Comparison of ENCODE assay signal across 22 cellular contexts in genomic region chr6:12246900-12247299, GRCh38. TPM values are rescaled to one million over a fixed set of nuclear protein-coding genes. Genes with fewer than 3 reads are reported as not detected.
A peak's percentile ranks its signal among the peaks of the same experiment; 100 is the strongest.
DNase-seq lines count a peak whose midpoint lies in the region; ATAC-seq and TF ChIP-seq lines count a peak whose summit lies in the region.
"Had no signal": no experiment of that assay in that cellular context is flagged by ENCODE, and none has a peak within 500 bp of the region (broad histone marks: within the 10 kb centered on the region; RNA-seq: fewer than 3 reads in every experiment).

No MANE protein-coding gene starts in this region.

- peaks cover 21% of the 10 kb centered on the region for H3K4me1 ChIP-seq in mammary epithelial cell (ENCODE audit: insufficient read depth, low read length)
- H3K4me1 ChIP-seq in breast epithelium: no peaks in the 10 kb centered on the region
- peaks cover 36% of the 10 kb centered on the region for H3K4me1 ChIP-seq in PC-3 (ENCODE audit: insufficient read depth, low read length)
- peaks cover 3% of the 10 kb centered on the region for H3K4me1 ChIP-seq in mesendoderm (ENCODE audit: control insufficient read depth, low read depth, low read length)

- no peak overlapping the region for H4K5ac ChIP-seq in mesendoderm (ENCODE audit: low read length)

- H3K4ac ChIP-seq in mesendoderm (ENCODE audit: low read depth, low read length): no peak overlapping the region

- no peak overlapping the region for H3K23ac ChIP-seq in mesendoderm (ENCODE audit: low read length)

- no peak overlapping the region for H3K56ac ChIP-seq in mesendoderm (ENCODE audit: low read length)

- H3K27me3 ChIP-seq in mammary epithelial cell (ENCODE audit: insufficient read depth, low read length) (no peaks in the 10 kb centered on the region), breast epithelium (no peaks in the 10 kb centered on the region), PC-3 (ENCODE audit: low read length) (no peaks in the 10 kb centered on the region), mesendoderm (ENCODE audit: insufficient read depth, low read length, poor library complexity) (no peaks in the 10 kb centered on the region)

- peak; percentile 54 for DNase-seq in mammary epithelial cell
- DNase-seq in breast epithelium (ENCODE audit: low spot score in 2 of 2): no peak
- DNase-seq in PC-3: peak; percentile 41
- no peak for DNase-seq in epithelial cell of prostate (ENCODE audit: low read depth, low spot score)
- no peak for DNase-seq in NCI-H526 treated with DMSO at 0.1 percent for 48 hours (lab: John Stamatoyannopoulos, UW)
- no peak for DNase-seq in GM13977 (ENCODE audit: low spot score)
- no peak for DNase-seq in mesendoderm
- DNase-seq: Caco-2; CD8-positive, alpha-beta T cell; H9; NCI-H1092 treated with DMSO at 0.1 percent for 48 hours; NCI-H1436; NCI-H187; NCI-H524; NCI-H82; NK-92 treated with Interleukin-12 subunit alpha and Interleukin-12 subunit beta, amount 100 ng/mL, for 24 hours; RPMI8226; SHP77 had no signal

- no peaks in the 10 kb centered on the region for H3K79me2 ChIP-seq in mammary epithelial cell (ENCODE audit: insufficient read depth, low read length)
- no peaks in the 10 kb centered on the region for H3K79me2 ChIP-seq in PC-3 (ENCODE audit: low read length)
- no peaks in the 10 kb centered on the region for H3K79me2 ChIP-seq in mesendoderm (ENCODE audit: control insufficient read depth, insufficient read depth, low read length)

- no peak overlapping the region for H2BK120ac ChIP-seq in mesendoderm (ENCODE audit: low read depth, low read length)

- H3K9ac ChIP-seq in mammary epithelial cell (ENCODE audit: insufficient read depth, low read length) (no peak overlapping the region), PC-3 (ENCODE audit: low read length) (no peak overlapping the region), mesendoderm (ENCODE audit: low read length) (no peak overlapping the region)

- no peaks in the 10 kb centered on the region for H3K36me3 ChIP-seq in mammary epithelial cell (ENCODE audit: insufficient read depth, low read length)
- no peaks in the 10 kb centered on the region for H3K36me3 ChIP-seq in breast epithelium
- H3K36me3 ChIP-seq in PC-3 (ENCODE audit: low read depth, low read length): no peaks in the 10 kb centered on the region
- no peaks in the 10 kb centered on the region for H3K36me3 ChIP-seq in mesendoderm (ENCODE audit: control insufficient read depth, insufficient read depth, low read length)

- POLR2A ChIA-PET in PC-3 (lab: Charles Lee; ENCODE audit: unreplicated experiment): no interaction called here

- TF ChIP-seq POLR2A in breast epithelium (IDR thresholded peaks at IDR 0.05): no peak

- H3K4me3 ChIP-seq in mammary epithelial cell (replicated peaks in 1 of 3; ENCODE audit: insufficient read depth in 1 of 3, low read depth in 2 of 3, low read length in 3 of 3) (no peak overlapping the region), breast epithelium (no peak overlapping the region), PC-3 (ENCODE audit: low read length) (no peak overlapping the region), mesendoderm (ENCODE audit: low read length) (no peak overlapping the region)

- H2AK5ac ChIP-seq in mesendoderm (ENCODE audit: low read length): no peak overlapping the region

- H3K9me2 ChIP-seq in PC-3 (replicated peaks; ENCODE audit: low read length): no peaks in the 10 kb centered on the region

- H3K4me2 ChIP-seq in mammary epithelial cell (ENCODE audit: insufficient read depth, low read depth, low read length): no peak overlapping the region
- no peak overlapping the region for H3K4me2 ChIP-seq in PC-3 (ENCODE audit: low read length)
- no peak overlapping the region for H3K4me2 ChIP-seq in mesendoderm (ENCODE audit: low read length)

- BruUV-seq in mammary epithelial cell (replicated peaks; lab: Mats Ljungman, UMichigan) (no TSS peak), PC-3 (replicated peaks; lab: Mats Ljungman, UMichigan) (no TSS peak)

- TF ChIP-seq CTCF in mammary epithelial cell (conservative IDR thresholded peaks at IDR 0.05 in 1 of 2, IDR thresholded peaks at IDR 0.05 in 1 of 2; ENCODE audit: extremely low read depth in 1 of 2, insufficient read depth in 1 of 2, low read depth in 1 of 2, low read length in 2 of 2): no peak
- TF ChIP-seq CTCF in breast epithelium (IDR thresholded peaks at IDR 0.05): no peak
- TF ChIP-seq CTCF in PC-3 (conservative IDR thresholded peaks at IDR 0.05; ENCODE audit: low read depth, low read length): no peak
- no peak for TF ChIP-seq CTCF in GM13977 (IDR thresholded peaks at IDR 0.05; ENCODE audit: extremely low read depth, insufficient read depth, missing control alignments)

- H3K27ac ChIP-seq in mammary epithelial cell (ENCODE audit: insufficient read depth, low read depth, low read length): no peak overlapping the region
- no peak overlapping the region for H3K27ac ChIP-seq in breast epithelium
- H3K27ac ChIP-seq in PC-3 (ENCODE audit: low read length): no peak overlapping the region
- peak overlapping the region; percentile 48 for H3K27ac ChIP-seq in epithelial cell of prostate
- no peak overlapping the region for H3K27ac ChIP-seq in mesendoderm (ENCODE audit: low read depth, low read length)
- H3K27ac ChIP-seq: 22Rv1, C4-2B had no signal

- no peak overlapping the region for H2BK5ac ChIP-seq in mesendoderm (ENCODE audit: low read length)

- no peak for ATAC-seq in PC-3
- no peak for ATAC-seq in HG02763 (IDR thresholded peaks at IDR 0.05; ENCODE audit: unreplicated experiment)
- ATAC-seq: CD8-positive, alpha-beta T cell had no signal

- in situ Hi-C loops in mammary epithelial cell (cut with MboI; ENCODE audit: low sequenced_read_pairs in 2 of 2): no loop called here
- in situ Hi-C loops in GM13977 (cut with MboI; ENCODE audit: low pct_unique_long_range_greater_than_20kb, low sequenced_read_pairs, unreplicated experiment): no loop called here

- H4K8ac ChIP-seq in mesendoderm (ENCODE audit: low read depth, low read length): no peak overlapping the region

- H3K9me3 ChIP-seq in mammary epithelial cell (replicated peaks; ENCODE audit: insufficient read depth, low read length): no peaks in the 10 kb centered on the region
- no peaks in the 10 kb centered on the region for H3K9me3 ChIP-seq in breast epithelium
- no peaks in the 10 kb centered on the region for H3K9me3 ChIP-seq in PC-3 (ENCODE audit: low read length)
- H3K9me3 ChIP-seq: Caco-2 had no signal

- no peak overlapping the region for H3K18ac ChIP-seq in mesendoderm (ENCODE audit: low read length)

- CTCF ChIA-PET in mammary epithelial cell (lab: Charles Lee; ENCODE audit: low non-redundant PET) (no interaction called here), PC-3 (lab: Charles Lee) (no interaction called here)

- no peak overlapping the region for H2BK15ac ChIP-seq in mesendoderm (replicated peaks; ENCODE audit: low read depth)

- no peaks in the 10 kb centered on the region for H4K20me1 ChIP-seq in mammary epithelial cell (ENCODE audit: insufficient read depth, low read length)
- H4K20me1 ChIP-seq in PC-3 (ENCODE audit: low read length): no peaks in the 10 kb centered on the region

- 81% methylated on average over 2 of the region's 2 CpGs for WGBS in mammary epithelial cell (ENCODE audit: low coverage, missing lambda C conversion rate)
- no CpG with 5 or more reads among the region's 2 CpGs for WGBS in mesendoderm (ENCODE audit: extremely low coverage, insufficient coverage, low lambda C conversion rate)

- no peaks in the 10 kb centered on the region for H3F3A ChIP-seq in PC-3 (ENCODE audit: low read length, unreplicated experiment)

- H2AFZ ChIP-seq in mammary epithelial cell (ENCODE audit: low read depth, low read length) (no peak overlapping the region), PC-3 (ENCODE audit: low read length) (no peak overlapping the region)

- intact Hi-C loops in mammary epithelial cell (cut with micrococcal nuclease) (loop anchor here (5.0 kb wide), 1 partner anchor 40 kb away; no protein-coding TSS in a partner anchor), breast epithelium (cut with DNase I; ENCODE audit: low total_unique reads) (no loop called here), PC-3 (cut with micrococcal nuclease) (loop anchor here (5.0 kb wide), 1 partner anchor 95 kb away; no protein-coding TSS in a partner anchor)

- no peaks in the 10 kb centered on the region for H3K79me1 ChIP-seq in mesendoderm (ENCODE audit: low read length)

- dilution Hi-C loops in mammary epithelial cell (cut with HindIII; ENCODE audit: low sequenced_read_pairs): no loop called here

RNA-seq across cellular contexts. Expression of gene EDN1, which starts 43.3 kb away (rescaled TPM):
- 10 to 100 TPM in 1 of 2 donors, 1 to 10 TPM in 1; 8.9 to 11.3 TPM for total RNA-seq in mammary epithelial cell
- 2.5 TPM for polyA plus RNA-seq in mammary epithelial cell
- 0.78 TPM for polyA minus RNA-seq in mammary epithelial cell
- 10 to 100 TPM; 11.5 to 51.7 (median 36.8) TPM for total RNA-seq in breast epithelium
- total RNA-seq in PC-3 (2014; rRNA removed): 21.9 and 25.6 TPM in 2 replicates
- 1.9 TPM for polyA plus RNA-seq in mesendoderm (2013, experiment 1 of 2)
- 2.0 TPM for polyA plus RNA-seq in mesendoderm (2013, experiment 2 of 2)
- total RNA-seq: SK-MEL-5 had no signal

Comparison
In these comparisons a context has a peak if more than half of its experiments do, and no peak if none do; other contexts are left out.
1. DNase-seq: peak in mammary epithelial cell (single experiment) and PC-3 (single experiment); none in breast epithelium (0 of 2), epithelial cell of prostate (single experiment), NCI-H526 treated with DMSO at 0.1 percent for 48 hours (single experiment), GM13977 (single experiment) and mesendoderm (single experiment).